1 cellular context compared by ENCODE assay signal in the genomic region with DNA sequence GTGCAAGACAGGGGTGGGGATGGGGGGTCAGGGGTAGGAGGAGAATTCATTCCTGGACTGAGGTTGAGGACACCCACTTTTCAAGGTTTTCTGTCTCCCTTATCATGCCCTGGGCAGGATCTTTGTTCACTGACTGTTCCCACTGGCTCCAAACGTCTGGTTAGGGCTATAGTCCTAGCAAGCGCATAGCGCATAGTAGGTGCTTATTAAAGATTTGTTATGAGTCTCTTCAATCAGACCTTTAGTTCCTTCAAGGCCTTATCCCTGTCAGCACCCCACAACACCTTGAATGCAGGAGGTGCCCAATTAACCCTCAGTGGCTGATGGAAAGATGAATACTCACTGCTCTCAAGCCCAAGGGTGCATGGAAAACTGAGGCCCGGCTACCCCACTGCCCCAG.
TF ChIP-seq lines count a peak whose summit lies in the region.

No MANE protein-coding gene starts in this region.

TF ChIP-seq in H1, 55 proteins besides CTCF, POLR2A, EP300 and RAD21:
- TF ChIP-seq ASH2L (IDR thresholded peaks at IDR 0.05; ENCODE audit: low read length) (no peak), GTF2F1 (IDR thresholded peaks at IDR 0.05; ENCODE audit: borderline replicate concordance, low read depth, low read length) (no peak), CBX5 (IDR thresholded peaks at IDR 0.05; ENCODE audit: low read depth, low read length) (no peak), SIN3A (conservative IDR thresholded peaks at IDR 0.05 in 1 of 2, IDR thresholded peaks at IDR 0.05 in 1 of 2; ENCODE audit: low read depth in 1 of 2, low read length in 2 of 2) (no peak), POU5F1 (IDR thresholded peaks at IDR 0.05; ENCODE audit: low read depth, low read length) (no peak), POLR2AphosphoS5 (IDR thresholded peaks at IDR 0.05; ENCODE audit: low read depth, low read length) (no peak), TAF1 (IDR thresholded peaks at IDR 0.05; ENCODE audit: low read depth, low read length) (no peak), CREB1 (IDR thresholded peaks at IDR 0.05) (no peak), EGR1 (IDR thresholded peaks at IDR 0.05; ENCODE audit: borderline replicate concordance, low read depth, low read length) (no peak), KDM4A (IDR thresholded peaks at IDR 0.05; ENCODE audit: low read depth, low read length, severe bottlenecking) (no peak), HDAC6 (IDR thresholded peaks at IDR 0.05; ENCODE audit: low read depth, low read length) (no peak), SUZ12 (IDR thresholded peaks at IDR 0.05; ENCODE audit: low read length) (no peak), SRF (IDR thresholded peaks at IDR 0.05; ENCODE audit: low read depth, low read length) (no peak), ZNF274 (IDR thresholded peaks at IDR 0.05; ENCODE audit: borderline replicate concordance, extremely low read depth, low read length) (no peak), EZH2 (IDR thresholded peaks at IDR 0.05; ENCODE audit: low read depth, low read length, severe bottlenecking) (no peak), BACH1 (IDR thresholded peaks at IDR 0.05; ENCODE audit: low read length) (no peak)
- TF ChIP-seq, protein P1, sequence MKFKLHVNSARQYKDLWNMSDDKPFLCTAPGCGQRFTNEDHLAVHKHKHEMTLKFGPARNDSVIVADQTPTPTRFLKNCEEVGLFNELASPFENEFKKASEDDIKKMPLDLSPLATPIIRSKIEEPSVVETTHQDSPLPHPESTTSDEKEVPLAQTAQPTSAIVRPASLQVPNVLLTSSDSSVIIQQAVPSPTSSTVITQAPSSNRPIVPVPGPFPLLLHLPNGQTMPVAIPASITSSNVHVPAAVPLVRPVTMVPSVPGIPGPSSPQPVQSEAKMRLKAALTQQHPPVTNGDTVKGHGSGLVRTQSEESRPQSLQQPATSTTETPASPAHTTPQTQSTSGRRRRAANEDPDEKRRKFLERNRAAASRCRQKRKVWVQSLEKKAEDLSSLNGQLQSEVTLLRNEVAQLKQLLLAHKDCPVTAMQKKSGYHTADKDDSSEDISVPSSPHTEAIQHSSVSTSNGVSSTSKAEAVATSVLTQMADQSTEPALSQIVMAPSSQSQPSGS (IDR thresholded peaks at IDR 0.05; ENCODE audit: low read length) = no peak
